In the genomic region with DNA sequence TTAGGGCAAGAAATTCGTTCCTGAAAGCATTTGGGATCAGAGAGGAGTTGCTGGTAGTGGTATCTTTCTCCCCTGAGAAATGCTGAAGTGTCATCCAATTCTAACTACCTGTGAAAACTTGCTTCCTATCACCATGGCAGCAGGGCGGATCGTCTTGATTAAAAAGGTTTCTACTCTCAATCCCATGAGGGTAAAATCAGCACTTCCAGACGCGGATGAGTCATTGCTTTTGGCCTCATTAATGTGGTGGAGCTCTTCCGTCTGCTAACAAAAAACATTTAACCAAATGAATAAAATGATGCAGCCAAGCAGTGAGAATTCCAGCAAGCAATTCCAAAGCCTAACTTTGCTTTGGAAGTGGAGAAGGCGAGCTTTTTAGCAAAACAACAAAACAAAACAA, we compare ENCODE assay signal across 8 cellular contexts.
DNase-seq lines count a peak whose midpoint lies in the region; ATAC-seq and TF ChIP-seq lines count a peak whose summit lies in the region.

No MANE protein-coding gene starts in this region.

- no TSS peak for BruUV-seq in Caco-2 (replicated peaks; lab: Mats Ljungman, UMichigan)

- POLR2A ChIA-PET in Caco-2 (lab: Charles Lee) = no interaction called here

- H3K4me1 ChIP-seq in right cardiac atrium (ENCODE audit: control insufficient read depth, insufficient read depth, low read length) (peaks cover 3% of the 10 kb centered on the region), thoracic aorta (ENCODE audit: control insufficient read depth in 1 of 2, low read depth in 2 of 2) (peaks cover 22 to 65% of the 10 kb centered on the region in 2 donors), Caco-2 (peaks cover 9% of the 10 kb centered on the region; the same call in 1 of the 2 replicates)

- TF ChIP-seq CTCF in thoracic aorta (IDR thresholded peaks at IDR 0.05) (no peak), Caco-2 (IDR thresholded peaks at IDR 0.05; ENCODE audit: insufficient read depth in 1 of 2, low read depth in 1 of 2, low read length in 1 of 2, severe bottlenecking in 1 of 2, unreplicated experiment in 1 of 2) (no peak)

- peaks cover 11% of the 10 kb centered on the region for H3K4me1 Mint-ChIP-seq in activated CD4-positive, alpha-beta T cell treated with anti-CD3 and anti-CD28 coated beads, Interleukin-2, amount 10 ng/mL, durations not matched to agents 24 days and 14 days
- H3K4me1 Mint-ChIP-seq in Caco-2 (ENCODE audit: low read depth, unreplicated experiment) = peaks cover 12% of the 10 kb centered on the region

- H3K27me3 Mint-ChIP-seq in activated CD4-positive, alpha-beta T cell treated with anti-CD3 and anti-CD28 coated beads, Interleukin-2, amount 10 ng/mL, durations not matched to agents 24 days and 14 days = peaks cover 1% of the 10 kb centered on the region
- H3K27me3 Mint-ChIP-seq in Caco-2 (ENCODE audit: insufficient read depth, unreplicated experiment) = no peaks in the 10 kb centered on the region

- H3K27ac Mint-ChIP-seq in activated CD4-positive, alpha-beta T cell treated with anti-CD3 and anti-CD28 coated beads, Interleukin-2, amount 10 ng/mL, durations not matched to agents 24 days and 14 days = no peak overlapping the region
- H3K27ac Mint-ChIP-seq in Caco-2 (ENCODE audit: unreplicated experiment) = no peak overlapping the region

- H3K9me3 Mint-ChIP-seq in activated CD4-positive, alpha-beta T cell treated with anti-CD3 and anti-CD28 coated beads, Interleukin-2, amount 10 ng/mL, durations not matched to agents 24 days and 14 days = peaks cover 28% of the 10 kb centered on the region
- H3K9me3 Mint-ChIP-seq in Caco-2 (ENCODE audit: unreplicated experiment) = peaks cover 10% of the 10 kb centered on the region

- no peaks in the 10 kb centered on the region for H3K36me3 Mint-ChIP-seq in activated CD4-positive, alpha-beta T cell treated with anti-CD3 and anti-CD28 coated beads, Interleukin-2, amount 10 ng/mL, durations not matched to agents 24 days and 14 days (ENCODE audit: low read depth)
- no peaks in the 10 kb centered on the region for H3K36me3 Mint-ChIP-seq in Caco-2 (ENCODE audit: insufficient read depth, unreplicated experiment)

- H3K27me3 ChIP-seq in right cardiac atrium (ENCODE audit: control insufficient read depth, insufficient read depth) (no peaks in the 10 kb centered on the region), thoracic aorta (replicated peaks; ENCODE audit: insufficient read depth) (no peaks in the 10 kb centered on the region), Caco-2 (replicated peaks; ENCODE audit: control insufficient read depth, insufficient read depth, low read length) (no peaks in the 10 kb centered on the region)

- no peaks in the 10 kb centered on the region for H3K9me3 ChIP-seq in right cardiac atrium (ENCODE audit: control insufficient read depth, low read length)
- H3K9me3 ChIP-seq in thoracic aorta = no peaks in the 10 kb centered on the region
- H3K9me3 ChIP-seq in Caco-2 = no peaks in the 10 kb centered on the region

- ATAC-seq in right cardiac atrium = peak; percentile 83 to 90
- ATAC-seq in thoracic aorta (ENCODE audit: insufficient number of reproducible peaks, low FRiP score, low read depth) = peak; percentile 89
- ATAC-seq in HG02885 (IDR thresholded peaks at IDR 0.05; ENCODE audit: poor library complexity, unreplicated experiment) = no peak

- H3K36me3 ChIP-seq in thoracic aorta (no peaks in the 10 kb centered on the region), Caco-2 (ENCODE audit: control insufficient read depth, insufficient read depth, low read length) (no peaks in the 10 kb centered on the region)

- H3K4me3 Mint-ChIP-seq in activated CD4-positive, alpha-beta T cell treated with anti-CD3 and anti-CD28 coated beads, Interleukin-2, amount 10 ng/mL, durations not matched to agents 24 days and 14 days = no peak overlapping the region
- no peak overlapping the region for H3K4me3 Mint-ChIP-seq in Caco-2 (ENCODE audit: unreplicated experiment)

- H3K27ac ChIP-seq in right cardiac atrium (ENCODE audit: low read length) (peak overlapping the region; percentile 45), thoracic aorta (peak overlapping the region; percentile 40 to 69)

- whole genome bisulfite sequencing in right cardiac atrium = 26% methylated on average over 7 of the region's 7 CpGs

- CTCF ChIA-PET in Caco-2 (lab: Charles Lee) = no interaction called here

- H3K4me3 ChIP-seq in right cardiac atrium (ENCODE audit: low read length) (no peak overlapping the region), thoracic aorta (peak overlapping the region; percentile 49), Caco-2 (ENCODE audit: low read depth, low read length) (no peak overlapping the region)

- intact Hi-C loops in activated CD4-positive, alpha-beta T cell treated with anti-CD3 and anti-CD28 coated beads, Interleukin-2, amount 10 ng/mL, durations not matched to agents 24 days and 14 days (cut with micrococcal nuclease) = no loop called here
- intact Hi-C loops in right cardiac atrium (cut with DNase I) = no loop called here
- intact Hi-C loops in Caco-2 (cut with micrococcal nuclease; ENCODE audit: unreplicated experiment) = no loop called here

- DNase-seq in activated CD4-positive, alpha-beta T cell treated with anti-CD3 and anti-CD28 coated beads for 4 hours = peak; percentile 2 to 3
- DNase-seq in activated CD4-positive, alpha-beta T cell treated with anti-CD3 and anti-CD28 coated beads, Interleukin-2, amount 10 ng/mL, durations not matched to agents 24 days and 14 days = no peak
- DNase-seq in T1000 (lab: John Stamatoyannopoulos, UW) (peak; percentile 28), right cardiac atrium (peak; percentile 55 to 81 (median 57)), thoracic aorta (ENCODE audit: low spot score) (no peak), amniotic stem cell (lab: John Stamatoyannopoulos, UW) (no peak), Caco-2 (no peak)

Comparison
In these comparisons a context has a peak if more than half of its experiments do, and no peak if none do; other contexts are left out.
1. DNase-seq: peak in activated CD4-positive, alpha-beta T cell treated with anti-CD3 and anti-CD28 coated beads for 4 hours (2 of 2), T1000 (single experiment) and right cardiac atrium (3 of 3); none in activated CD4-positive, alpha-beta T cell treated with anti-CD3 and anti-CD28 coated beads, Interleukin-2, amount 10 ng/mL, durations not matched to agents 24 days and 14 days (single experiment), thoracic aorta (single experiment), amniotic stem cell (single experiment) and Caco-2 (0 of 2).